Comparison of ENCODE assay signal across 29 cellular contexts in the genomic region with DNA sequence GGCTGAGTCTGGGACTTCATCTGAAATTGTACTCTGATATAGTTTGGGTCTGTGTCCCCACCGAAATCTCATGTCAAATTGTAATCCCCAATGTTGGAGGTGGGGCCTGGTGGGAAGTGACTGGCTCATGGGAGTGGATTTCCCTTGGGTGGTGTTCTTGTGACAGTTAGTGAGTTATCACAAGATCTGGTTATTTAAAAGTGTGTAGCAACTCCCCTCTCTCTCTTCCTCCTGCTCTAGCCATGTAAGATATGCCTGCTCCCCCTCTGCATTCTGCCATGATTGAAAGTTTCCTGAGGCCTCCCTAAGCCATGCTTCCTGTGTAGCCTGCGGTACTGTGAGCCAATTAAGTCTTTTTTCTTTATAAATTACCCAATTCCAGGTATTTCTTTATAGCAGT.
"Had no signal": no experiment of that assay in that cellular context is flagged by ENCODE, and none has a peak within 500 bp of the region (broad histone marks: within the 10 kb centered on the region; RNA-seq: fewer than 3 reads in every experiment).

No MANE protein-coding gene starts in this region.

- H3K4me1 ChIP-seq: colonic mucosa, right lobe of liver, uterus had no signal

- H3K4me1 Mint-ChIP-seq: brain had no signal

- H3K9me3 ChIP-seq: ascending aorta, colonic mucosa, left lung, lower lobe of right lung, mucosa of descending colon, right lobe of liver, thoracic aorta, uterus had no signal

- H3K36me3 ChIP-seq: ascending aorta, cardiac muscle cell, colonic mucosa, left lung, lower lobe of right lung, right lobe of liver, thoracic aorta, uterus had no signal

- H3K9me3 Mint-ChIP-seq: activated naive CD4-positive, alpha-beta T cell treated with anti-CD3 and anti-CD28 coated beads for 36 hours; activated naive CD8-positive, alpha-beta T cell treated with anti-CD3 and anti-CD28 coated beads, Interleukin-2, amount 10 ng/mL, durations not matched to agents 7 days and 5 days; natural killer cell treated with Interleukin-12 subunit alpha and Interleukin-12 subunit beta and Interleukin-15 and Interleukin-18, amount 100 ng/mL, for 72 hours; T-helper 1 cell treated with Interleukin-12 subunit alpha and Interleukin-12 subunit beta and Interleukin-4 antibody, amounts not matched to agents 30 μg/mL and 1 μg/mL, for 36 hours had no signal

- H3K36me3 Mint-ChIP-seq: activated naive CD8-positive, alpha-beta T cell treated with anti-CD3 and anti-CD28 coated beads, Interleukin-2, amount 10 ng/mL, durations not matched to agents 7 days and 5 days; brain; natural killer cell treated with Interleukin-12 subunit alpha and Interleukin-12 subunit beta and Interleukin-15 and Interleukin-18, amount 100 ng/mL, for 72 hours had no signal

- H3K4me3 Mint-ChIP-seq: activated naive CD4-positive, alpha-beta T cell treated with anti-CD3 and anti-CD28 coated beads for 36 hours; activated naive CD8-positive, alpha-beta T cell treated with anti-CD3 and anti-CD28 coated beads, Interleukin-2, amount 10 ng/mL, durations not matched to agents 7 days and 5 days; brain; natural killer cell treated with Interleukin-12 subunit alpha and Interleukin-12 subunit beta and Interleukin-15 and Interleukin-18, amount 100 ng/mL, for 72 hours; T-helper 1 cell treated with Interleukin-12 subunit alpha and Interleukin-12 subunit beta and Interleukin-4 antibody, amounts not matched to agents 30 μg/mL and 1 μg/mL, for 36 hours had no signal

- H3K4me3 ChIP-seq: ascending aorta, cardiac muscle cell, colonic mucosa, left lung, lower lobe of right lung, mucosa of descending colon, right lobe of liver, thoracic aorta, uterus had no signal

- H3K27ac ChIP-seq: ascending aorta, cardiac muscle cell, colonic mucosa, epithelial cell of prostate, left lung, lower lobe of right lung, right lobe of liver, thoracic aorta, uterus had no signal

- H3K27ac Mint-ChIP-seq: activated naive CD4-positive, alpha-beta T cell treated with anti-CD3 and anti-CD28 coated beads for 36 hours; activated naive CD8-positive, alpha-beta T cell treated with anti-CD3 and anti-CD28 coated beads, Interleukin-2, amount 10 ng/mL, durations not matched to agents 7 days and 5 days; brain; natural killer cell treated with Interleukin-12 subunit alpha and Interleukin-12 subunit beta and Interleukin-15 and Interleukin-18, amount 100 ng/mL, for 72 hours; T-helper 1 cell treated with Interleukin-12 subunit alpha and Interleukin-12 subunit beta and Interleukin-4 antibody, amounts not matched to agents 30 μg/mL and 1 μg/mL, for 36 hours had no signal

- H3K27me3 ChIP-seq: ascending aorta, cardiac muscle cell, colonic mucosa, left lung, right lobe of liver, uterus had no signal

- H3K27me3 Mint-ChIP-seq: activated naive CD8-positive, alpha-beta T cell treated with anti-CD3 and anti-CD28 coated beads, Interleukin-2, amount 10 ng/mL, durations not matched to agents 7 days and 5 days; natural killer cell treated with Interleukin-12 subunit alpha and Interleukin-12 subunit beta and Interleukin-15 and Interleukin-18, amount 100 ng/mL, for 72 hours had no signal

- DNase-seq: activated CD4-positive, alpha-beta T cell treated with anti-CD3 and anti-CD28 coated beads for 48 hours; activated CD4-positive, alpha-beta T cell treated with anti-CD3 and anti-CD28 coated beads, Interleukin-2, amount 50 U/mL, for 48 hours; activated CD4-positive, CD25-positive, alpha-beta regulatory T cell; activated CD8-positive, alpha-beta memory T cell treated with anti-CD3 and anti-CD28 coated beads for 24 hours; activated effector memory CD4-positive, alpha-beta T cell treated with Interleukin-2 at 50 U/mL for 16 hours; activated naive CD4-positive, alpha-beta T cell treated with anti-CD3 and anti-CD28 coated beads for 36 hours; activated naive CD8-positive, alpha-beta T cell treated with anti-CD3 and anti-CD28 coated beads, Interleukin-2, amount 10 ng/mL, durations not matched to agents 7 days and 5 days; cerebellar nuclear complex; colonic mucosa; effector CD8-positive, alpha-beta T cell; kidney glomerular epithelial cell; left lung; lower lobe of right lung; mesendoderm; mucosa of descending colon; posterior cingulate gyrus; right lobe of liver; stimulated activated CD4-positive, alpha-beta T cell treated with anti-CD3 and anti-CD28 coated beads, Interleukin-2, amount 100 ng/mL, for 48 hours; stimulated activated naive CD8-positive, alpha-beta T cell treated with anti-CD3 and anti-CD28 coated beads, Interleukin-15, Interleukin-2, amounts not matched to agents 100 U/mL and 50 U/mL, for 24 hours; T-helper 9 cell; trophoblast cell; uterus had no signal
